8 cellular contexts compared by ENCODE assay signal in genomic region chrX:54043696-54044125, GRCh38. TPM values are rescaled to one million over a fixed set of nuclear protein-coding genes. Genes with fewer than 3 reads are reported as not detected.
DNase-seq lines count a peak whose midpoint lies in the region; ATAC-seq, FAIRE-seq and TF ChIP-seq lines count a peak whose summit lies in the region.

No MANE protein-coding gene starts in this region.

- intact Hi-C loops in activated B cell treated with CpG ODN at 0.5 μM for 24 hours (cut with micrococcal nuclease) = loop anchor here (1.0 to 5.0 kb wide), 13 partner anchors 140 to 1118 kb away; partner anchors contain the start of genes APEX2, FAM120C, GNL3L and KDM5C

- H3K27me3 Mint-ChIP-seq in activated B cell treated with CpG ODN at 0.5 μM for 24 hours (no peaks in the 10 kb centered on the region), endothelial cell (ENCODE audit: unreplicated experiment) (peaks cover 7% of the 10 kb centered on the region)

- POLR2A ChIA-PET in activated B cell treated with CpG ODN at 0.5 μM for 24 hours (lab: Charles Lee) = interaction anchor here (0.6 to 4.2 kb wide), 9 partner anchors 139 to 1117 kb away, joined by 3 to 37 read pairs (median 11); partner anchors contain the start of genes APEX2, FAM120C, GNL3L and KANTR

- H3K36me3 Mint-ChIP-seq in activated B cell treated with CpG ODN at 0.5 μM for 24 hours (ENCODE audit: low read depth) (peaks cover 23% of the 10 kb centered on the region), endothelial cell (ENCODE audit: low read depth, unreplicated experiment) (peaks cover 4% of the 10 kb centered on the region)

- DNase-seq in ELR (ENCODE audit: low read depth) (peak; percentile 39), GM20000 (ENCODE audit: low spot score) (peak; percentile 15), HTR-8/SVneo (ENCODE audit: insufficient read length, low spot score) (peak; percentile 4), activated B cell treated with CpG ODN at 0.5 μM for 24 hours (peak; percentile 53), endothelial cell (ENCODE audit: low spot score) (peak; percentile 13), NCI-H1436 treated with DMSO at 0.1 percent for 48 hours (lab: John Stamatoyannopoulos, UW) (no peak)

- peak overlapping the region; percentile 93 for H3K27ac ChIP-seq in temporal lobe (ENCODE audit: low read depth, low read length)

- ATAC-seq in activated B cell treated with CpG ODN at 0.5 μM for 24 hours (ENCODE audit: low read depth) = peak; percentile 1

- H3K27me3 ChIP-seq in mononuclear cell (ENCODE audit: insufficient read depth, low read length) = no peaks in the 10 kb centered on the region

- H3K9me3 Mint-ChIP-seq in activated B cell treated with CpG ODN at 0.5 μM for 24 hours = no peaks in the 10 kb centered on the region
- H3K9me3 Mint-ChIP-seq in endothelial cell (ENCODE audit: unreplicated experiment) = no peaks in the 10 kb centered on the region

- TF ChIP-seq CTCF in GM20000 (IDR thresholded peaks at IDR 0.05; ENCODE audit: extremely low read depth, missing control alignments) (no peak), activated B cell treated with CpG ODN at 0.5 μM for 24 hours (IDR thresholded peaks at IDR 0.05) (no peak), endothelial cell (IDR thresholded peaks at IDR 0.05; ENCODE audit: unreplicated experiment) (no peak)

- H3K27ac Mint-ChIP-seq in activated B cell treated with CpG ODN at 0.5 μM for 24 hours (peak overlapping the region; percentile 96), endothelial cell (ENCODE audit: unreplicated experiment) (peak overlapping the region; percentile 93)

- no peak for FAIRE-seq in HTR-8/SVneo (lab: Jason Lieb, UNC)

- H3K4me1 Mint-ChIP-seq in activated B cell treated with CpG ODN at 0.5 μM for 24 hours = peaks cover 15% of the 10 kb centered on the region
- H3K4me1 Mint-ChIP-seq in endothelial cell (ENCODE audit: unreplicated experiment) = peaks cover 10% of the 10 kb centered on the region

- CTCF ChIA-PET in activated B cell treated with CpG ODN at 0.5 μM for 24 hours (lab: Charles Lee) = no interaction called here

- H3K9me3 ChIP-seq in mononuclear cell (ENCODE audit: low read depth, low read length) = no peaks in the 10 kb centered on the region

- peak overlapping the region; percentile 71 for H3K4me3 ChIP-seq in mononuclear cell (ENCODE audit: low read length)

- H3K4me3 Mint-ChIP-seq in activated B cell treated with CpG ODN at 0.5 μM for 24 hours = peak overlapping the region; percentile 92
- H3K4me3 Mint-ChIP-seq in endothelial cell (ENCODE audit: unreplicated experiment) = peak overlapping the region; percentile 97

- H3K4me1 ChIP-seq in mononuclear cell (ENCODE audit: insufficient read depth, low read length) = peaks cover 7% of the 10 kb centered on the region

RNA-seq across cellular contexts. Expression of gene PHF8, which starts 0.6 kb away (rescaled TPM):
- total RNA-seq in activated B cell treated with CpG ODN at 0.5 μM for 24 hours (56.6 and 58.7 TPM in 2 replicates), endothelial cell (ENCODE audit: unreplicated experiment) (29.3 TPM), mononuclear cell (61.0 TPM), temporal lobe (13.5 TPM)
